ENCODE assay signal across 1 cellular context in the genomic region with DNA sequence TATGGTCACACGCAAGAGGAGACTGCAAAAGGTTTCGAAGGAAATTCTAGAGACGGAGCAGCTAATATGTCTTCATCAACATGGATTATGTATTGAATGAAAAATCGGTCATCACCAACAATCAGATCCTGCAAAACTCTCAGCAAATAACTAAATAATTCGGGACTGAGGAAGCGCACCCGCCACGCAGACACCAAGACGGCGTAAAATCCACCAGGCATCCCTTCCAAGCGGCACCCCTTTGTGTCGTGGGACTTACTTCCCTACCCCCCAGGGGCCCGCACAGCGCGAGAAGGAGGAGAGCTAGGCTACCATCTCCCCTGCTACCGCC.
A peak's percentile ranks its signal among the peaks of the same experiment; 100 is the strongest.
TF ChIP-seq lines count a peak whose summit lies in the region.

No MANE protein-coding gene starts in this region.

TF ChIP-seq in HepG2, 621 proteins besides CTCF, POLR2A, EP300 and RAD21:
- TF ChIP-seq BRF2 (CRISPR knock-in tag; IDR thresholded peaks at IDR 0.05): 0 out of 2 replicates have a peak, but pooled peaks have one; percentile 39
- TF ChIP-seq KDM5A (IDR thresholded peaks at IDR 0.05; ENCODE audit: borderline replicate concordance, low read length): peak; percentile 20; the same call in 1 of the 2 replicates
- no peak for TF ChIP-seq ZNF549 (CRISPR knock-in tag; IDR thresholded peaks at IDR 0.05)
- peak; percentile 45; the same call in 1 of the 2 replicates for TF ChIP-seq GFI1 (CRISPR knock-in tag; IDR thresholded peaks at IDR 0.05; ENCODE audit: borderline replicate concordance)
- no peak for TF ChIP-seq SP5 (CRISPR knock-in tag; IDR thresholded peaks at IDR 0.05; ENCODE audit: borderline replicate concordance, low read depth)
- 0 out of 2 replicates have a peak, but pooled peaks have one; percentile 10 for TF ChIP-seq ZNF331 (CRISPR knock-in tag; IDR thresholded peaks at IDR 0.05)
- TF ChIP-seq RBM39 (IDR thresholded peaks at IDR 0.05; ENCODE audit: low read depth, low read length, poor library complexity, severe bottlenecking): no peak
- TF ChIP-seq ZNF281 (CRISPR knock-in tag; IDR thresholded peaks at IDR 0.05; ENCODE audit: borderline replicate concordance): peak; percentile 14; the same call in 1 of the 2 replicates
- TF ChIP-seq MXI1 (IDR thresholded peaks at IDR 0.05; ENCODE audit: borderline replicate concordance, low read depth, low read length): no peak
- 0 out of 2 replicates have a peak, but pooled peaks have one; percentile 18 for TF ChIP-seq ZKSCAN1 (IDR thresholded peaks at IDR 0.05; ENCODE audit: low read length)
- 0 out of 2 replicates have a peak, but pooled peaks have one; percentile 65 for TF ChIP-seq ZSCAN30 (CRISPR knock-in tag; IDR thresholded peaks at IDR 0.05)
- no peak for TF ChIP-seq FUBP1 (CRISPR knock-in tag; IDR thresholded peaks at IDR 0.05; ENCODE audit: borderline replicate concordance)
- TF ChIP-seq ZNF543 (CRISPR knock-in tag; IDR thresholded peaks at IDR 0.05): no peak
- TF ChIP-seq ZNF121 (CRISPR knock-in tag; IDR thresholded peaks at IDR 0.05): no peak
- TF ChIP-seq PATZ1 (CRISPR knock-in tag; IDR thresholded peaks at IDR 0.05): peak; percentile 53; the same call in 1 of the 2 replicates
- TF ChIP-seq FOSL2 (CRISPR knock-in tag; IDR thresholded peaks at IDR 0.05): 0 out of 2 replicates have a peak, but pooled peaks have one; percentile 5
- no peak for TF ChIP-seq NCOA2 (CRISPR knock-in tag; IDR thresholded peaks at IDR 0.05)
- peak; percentile 2; the same call in 1 of the 2 replicates for TF ChIP-seq NFYB (CRISPR knock-in tag; IDR thresholded peaks at IDR 0.05)
- TF ChIP-seq, protein P1, sequence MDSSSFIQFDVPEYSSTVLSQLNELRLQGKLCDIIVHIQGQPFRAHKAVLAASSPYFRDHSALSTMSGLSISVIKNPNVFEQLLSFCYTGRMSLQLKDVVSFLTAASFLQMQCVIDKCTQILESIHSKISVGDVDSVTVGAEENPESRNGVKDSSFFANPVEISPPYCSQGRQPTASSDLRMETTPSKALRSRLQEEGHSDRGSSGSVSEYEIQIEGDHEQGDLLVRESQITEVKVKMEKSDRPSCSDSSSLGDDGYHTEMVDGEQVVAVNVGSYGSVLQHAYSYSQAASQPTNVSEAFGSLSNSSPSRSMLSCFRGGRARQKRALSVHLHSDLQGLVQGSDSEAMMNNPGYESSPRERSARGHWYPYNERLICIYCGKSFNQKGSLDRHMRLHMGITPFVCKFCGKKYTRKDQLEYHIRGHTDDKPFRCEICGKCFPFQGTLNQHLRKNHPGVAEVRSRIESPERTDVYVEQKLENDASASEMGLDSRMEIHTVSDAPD (CRISPR knock-in tag; IDR thresholded peaks at IDR 0.05): 0 out of 2 replicates have a peak, but pooled peaks have one; percentile 32
- TF ChIP-seq KMT2A (CRISPR knock-in tag; IDR thresholded peaks at IDR 0.05): peak; percentile 68; the same call in 1 of the 2 replicates
- TF ChIP-seq SMYD3 (CRISPR knock-in tag; IDR thresholded peaks at IDR 0.05): 0 out of 2 replicates have a peak, but pooled peaks have one; percentile 43
- TF ChIP-seq ARID2 (CRISPR knock-in tag; IDR thresholded peaks at IDR 0.05; ENCODE audit: borderline replicate concordance): peak; percentile 73; the same call in 1 of the 2 replicates
